ENCODE assay signal across 1 cellular context in genomic region chr7:50614721-50615518, GRCh38.
TF ChIP-seq lines count a peak whose summit lies in the region.

No MANE protein-coding gene starts in this region.

TF ChIP-seq in HCT116, 20 proteins besides CTCF, POLR2A, EP300 and RAD21 (continued from another document):
- TF ChIP-seq, protein P1, sequence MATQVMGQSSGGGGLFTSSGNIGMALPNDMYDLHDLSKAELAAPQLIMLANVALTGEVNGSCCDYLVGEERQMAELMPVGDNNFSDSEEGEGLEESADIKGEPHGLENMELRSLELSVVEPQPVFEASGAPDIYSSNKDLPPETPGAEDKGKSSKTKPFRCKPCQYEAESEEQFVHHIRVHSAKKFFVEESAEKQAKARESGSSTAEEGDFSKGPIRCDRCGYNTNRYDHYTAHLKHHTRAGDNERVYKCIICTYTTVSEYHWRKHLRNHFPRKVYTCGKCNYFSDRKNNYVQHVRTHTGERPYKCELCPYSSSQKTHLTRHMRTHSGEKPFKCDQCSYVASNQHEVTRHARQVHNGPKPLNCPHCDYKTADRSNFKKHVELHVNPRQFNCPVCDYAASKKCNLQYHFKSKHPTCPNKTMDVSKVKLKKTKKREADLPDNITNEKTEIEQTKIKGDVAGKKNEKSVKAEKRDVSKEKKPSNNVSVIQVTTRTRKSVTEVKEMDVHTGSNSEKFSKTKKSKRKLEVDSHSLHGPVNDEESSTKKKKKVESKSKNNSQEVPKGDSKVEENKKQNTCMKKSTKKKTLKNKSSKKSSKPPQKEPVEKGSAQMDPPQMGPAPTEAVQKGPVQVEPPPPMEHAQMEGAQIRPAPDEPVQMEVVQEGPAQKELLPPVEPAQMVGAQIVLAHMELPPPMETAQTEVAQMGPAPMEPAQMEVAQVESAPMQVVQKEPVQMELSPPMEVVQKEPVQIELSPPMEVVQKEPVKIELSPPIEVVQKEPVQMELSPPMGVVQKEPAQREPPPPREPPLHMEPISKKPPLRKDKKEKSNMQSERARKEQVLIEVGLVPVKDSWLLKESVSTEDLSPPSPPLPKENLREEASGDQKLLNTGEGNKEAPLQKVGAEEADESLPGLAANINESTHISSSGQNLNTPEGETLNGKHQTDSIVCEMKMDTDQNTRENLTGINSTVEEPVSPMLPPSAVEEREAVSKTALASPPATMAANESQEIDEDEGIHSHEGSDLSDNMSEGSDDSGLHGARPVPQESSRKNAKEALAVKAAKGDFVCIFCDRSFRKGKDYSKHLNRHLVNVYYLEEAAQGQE (IDR thresholded peaks at IDR 0.05; ENCODE audit: low read depth), result no peak
- TF ChIP-seq ZNF274 (IDR thresholded peaks at IDR 0.05; ENCODE audit: low read depth, low read length), result no peak
